ENCODE assay signal across 15 cellular contexts in genomic region chr4:88134536-88135361, GRCh38. TPM values are rescaled to one million over a fixed set of nuclear protein-coding genes. Genes with fewer than 3 reads are reported as not detected.
A peak's percentile ranks its signal among the peaks of the same experiment; 100 is the strongest.
DNase-seq lines count a peak whose midpoint lies in the region; ATAC-seq, FAIRE-seq and TF ChIP-seq lines count a peak whose summit lies in the region.
"Had no signal": no experiment of that assay in that cellular context is flagged by ENCODE, and none has a peak within 500 bp of the region (broad histone marks: within the 10 kb centered on the region; RNA-seq: fewer than 3 reads in every experiment).

No MANE protein-coding gene starts in this region.

- H3K4me3 ChIP-seq in Peyer's patch (peak overlapping the region in 1 of 4 donors; percentile 3), mucosa of descending colon (no peak overlapping the region), transverse colon (no peak overlapping the region)
- H3K4me3 ChIP-seq: GM12878, HAP-1 had no signal

- H3K4me1 ChIP-seq in Peyer's patch (no peaks in the 10 kb centered on the region), mucosa of descending colon (ENCODE audit: low read depth) (peaks cover 6% of the 10 kb centered on the region), transverse colon (peaks cover 0 to 26% (median 0%) of the 10 kb centered on the region in 4 donors)
- H3K4me1 ChIP-seq: HAP-1 had no signal

- in situ Hi-C loops in transverse colon (cut with MboI; ENCODE audit: low pct_ligation_motif_present in 1 of 4, low pct_unique_long_range_greater_than_20kb in 1 of 4, low sequenced_read_pairs in 3 of 4), result no loop called here

- H3K36me3 ChIP-seq in Peyer's patch (peaks cover 0 to 5% (median 0%) of the 10 kb centered on the region in 3 donors), mucosa of descending colon (ENCODE audit: low read depth) (no peaks in the 10 kb centered on the region), transverse colon (no peaks in the 10 kb centered on the region)
- H3K36me3 ChIP-seq: HAP-1 had no signal

- peak; percentile 56 for TF ChIP-seq EP300 in transverse colon (IDR thresholded peaks at IDR 0.05; ENCODE audit: low read depth)

- FAIRE-seq in RCC 7860 (lab: Jason Lieb, UNC), result no peak
- FAIRE-seq: A204.1, D721Med, GM12878, GM18507, H1 had no signal

- H3K9me3 ChIP-seq in Peyer's patch (no peaks in the 10 kb centered on the region), mucosa of descending colon (no peaks in the 10 kb centered on the region), transverse colon (no peaks in the 10 kb centered on the region)
- H3K9me3 ChIP-seq: HAP-1 had no signal

- intact Hi-C loops in left colon (cut with DNase I, micrococcal nuclease), result no loop called here
- intact Hi-C loops in mucosa of descending colon (cut with DNase I, micrococcal nuclease), result no loop called here
- intact Hi-C loops in transverse colon (cut with DNase I; ENCODE audit: low total_unique reads), result no loop called here

- no peak for TF ChIP-seq CTCF in Peyer's patch (IDR thresholded peaks at IDR 0.05)
- no peak for TF ChIP-seq CTCF in mucosa of descending colon (IDR thresholded peaks at IDR 0.05)
- TF ChIP-seq CTCF in transverse colon (IDR thresholded peaks at IDR 0.05), result no peak
- no peak for TF ChIP-seq CTCF in GM20000 (IDR thresholded peaks at IDR 0.05; ENCODE audit: extremely low read depth, missing control alignments)

- peak in 2 of 3 donors; percentile 74 to 75 for DNase-seq in Peyer's patch
- DNase-seq in left colon, result peak; percentile 39 to 45
- peak in 2 of 3 donors; percentile 46 to 68 for DNase-seq in mucosa of descending colon
- DNase-seq in transverse colon, result peak; percentile 60
- no peak for DNase-seq in GM20000 (ENCODE audit: low spot score)
- DNase-seq in RCC 7860 (ENCODE audit: low spot score), result no peak
- DNase-seq: CD8-positive, alpha-beta T cell; COR-L47 had no signal

- H3K27me3 ChIP-seq in Peyer's patch, result no peaks in the 10 kb centered on the region
- no peaks in the 10 kb centered on the region for H3K27me3 ChIP-seq in transverse colon

- ATAC-seq in left colon, result peak; percentile 97
- ATAC-seq in mucosa of descending colon, result peak; percentile 96
- ATAC-seq in GM19452 (IDR thresholded peaks at IDR 0.05; ENCODE audit: unreplicated experiment), result no peak
- ATAC-seq: CD8-positive, alpha-beta T cell; GM12878 had no signal

- H3K27ac ChIP-seq in Peyer's patch, result peak overlapping the region in 3 of 4 donors; percentile 50 to 81 (median 71)
- peak overlapping the region; percentile 49 to 59 (median 55) for H3K27ac ChIP-seq in transverse colon

- 57 to 67% methylated on average over 3 of the region's 3 CpGs for WGBS in transverse colon (ENCODE audit: low coverage in 1 of 2), 2 donors

- peak in 1 of 2 donors; percentile 11 for TF ChIP-seq POLR2A in Peyer's patch (IDR thresholded peaks at IDR 0.05)
- no peak for TF ChIP-seq POLR2A in transverse colon (IDR thresholded peaks at IDR 0.05)

RNA-seq across cellular contexts. Expression of gene ABCG2, which starts 23.7 kb away (rescaled TPM):
- total RNA-seq in Peyer's patch (100 to 1,000 TPM in 3 of 4 donors, 10 to 100 TPM in 1; 17.3 to 272 (median 125) TPM), left colon (10 to 100 TPM; 32.5 to 36.2 TPM), mucosa of descending colon (10 to 100 TPM; 17.7 to 64.4 (median 59.4) TPM), transverse colon (10 to 100 TPM in 3 of 4 donors, 1 to 10 TPM in 1; 5.6 to 36.6 (median 21.4) TPM)

Comparison
In these comparisons a context has a peak if more than half of its experiments do, and no peak if none do; other contexts are left out.
1. DNase-seq: peak in Peyer's patch (2 of 3), left colon (2 of 2), mucosa of descending colon (2 of 3) and transverse colon (single experiment); none in GM20000 (single experiment) and RCC 7860 (single experiment).